Comparison of ENCODE assay signal across 8 cellular contexts in the genomic region with DNA sequence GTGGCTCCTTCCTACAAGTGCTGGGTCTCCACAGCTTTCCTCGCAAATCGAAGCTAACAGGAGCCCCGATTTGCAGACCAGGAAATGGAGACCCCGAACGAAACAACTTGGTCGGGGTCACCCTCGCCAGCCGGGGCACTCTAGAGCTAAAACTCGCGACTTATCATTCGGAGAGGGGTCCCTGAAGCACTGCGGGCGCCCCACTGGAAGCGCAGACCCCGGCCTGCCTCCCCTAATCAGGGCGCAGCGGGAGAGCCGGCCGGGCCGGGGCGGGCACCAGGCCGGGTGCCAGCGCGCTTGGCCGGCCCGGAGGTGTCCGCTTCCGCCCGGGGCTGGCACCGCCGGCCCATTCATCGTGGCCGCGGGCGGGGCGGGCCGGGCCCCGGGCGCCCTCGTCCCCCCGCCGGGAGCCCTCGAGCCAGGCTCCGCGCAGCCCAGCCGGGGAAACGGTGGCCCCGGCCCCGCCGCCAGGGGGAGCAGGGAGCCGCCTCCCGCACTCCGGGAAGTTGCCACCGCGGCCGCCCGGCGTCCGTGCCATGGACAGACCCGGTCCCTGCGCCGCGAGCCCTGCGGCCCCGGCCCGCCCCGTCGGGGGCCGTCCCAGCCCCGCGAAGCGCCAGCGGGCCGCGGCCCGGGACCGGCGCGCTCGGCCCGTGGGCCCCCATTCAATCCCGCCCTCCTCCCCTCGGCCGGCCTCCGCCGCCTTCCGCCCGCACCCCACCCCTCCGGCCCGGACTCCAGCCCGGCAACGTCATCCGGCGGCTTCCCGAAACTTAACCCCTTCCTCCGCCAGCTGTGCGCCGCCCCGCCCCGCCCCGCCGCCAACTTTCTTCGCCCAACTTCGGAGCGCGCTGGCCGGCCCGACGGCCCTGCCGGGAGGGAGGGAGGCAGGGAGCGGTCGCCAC. TPM values are rescaled to one million over a fixed set of nuclear protein-coding genes. Genes with fewer than 3 reads are reported as not detected.
DNase-seq lines count a peak whose midpoint lies in the region; ATAC-seq and TF ChIP-seq lines count a peak whose summit lies in the region.

No MANE protein-coding gene starts in this region.

- H3K4me1 ChIP-seq in left lung, result peaks cover 10 to 45% of the 10 kb centered on the region in 2 donors

- no peaks in the 10 kb centered on the region for H3K9me3 ChIP-seq in left lung

- H3K36me3 Mint-ChIP-seq in activated CD4-positive, alpha-beta T cell treated with anti-CD3 and anti-CD28 coated beads, Interleukin-2, amount 10 ng/mL, durations not matched to agents 7 days and 5 days (ENCODE audit: low read depth), result peaks cover 10% of the 10 kb centered on the region

- DNase-seq in NCI-H524 (lab: John Stamatoyannopoulos, UW) (peak; percentile 27 to 64), NCI-H524 treated with DMSO at 0.1 percent for 48 hours (lab: John Stamatoyannopoulos, UW) (no peak), NCI-H2196 (lab: John Stamatoyannopoulos, UW; ENCODE audit: unreplicated experiment) (peak; percentile 78), dedifferentiated amniotic fluid mesenchymal stem cell (ENCODE audit: extremely low spot score) (peak; percentile 64), left lung (peak; percentile 86 to 98)
- peak; percentile 77 for DNase-seq in activated CD4-positive, alpha-beta T cell treated with anti-CD3 and anti-CD28 coated beads, Interleukin-2, amount 10 ng/mL, durations not matched to agents 7 days and 5 days
- peak; percentile 68 for DNase-seq in stimulated activated CD4-positive, alpha-beta T cell treated with anti-CD3 and anti-CD28 coated beads, Interleukin-2, amount 100 ng/mL, for 4 hours (ENCODE audit: low read depth)

- peak; percentile 46 to 70 for TF ChIP-seq CTCF in left lung (IDR thresholded peaks at IDR 0.05)

- H3K9me3 Mint-ChIP-seq in activated CD4-positive, alpha-beta T cell treated with anti-CD3 and anti-CD28 coated beads, Interleukin-2, amount 10 ng/mL, durations not matched to agents 7 days and 5 days, result no peaks in the 10 kb centered on the region

- no peaks in the 10 kb centered on the region for H3K27me3 ChIP-seq in left lung

- H3K27ac ChIP-seq in left lung, result peak overlapping the region; percentile 94 to 97

- peak overlapping the region; percentile 84 for H3K27ac Mint-ChIP-seq in activated CD4-positive, alpha-beta T cell treated with anti-CD3 and anti-CD28 coated beads, Interleukin-2, amount 10 ng/mL, durations not matched to agents 7 days and 5 days

- peak overlapping the region; percentile 76 for H3K4me3 Mint-ChIP-seq in activated CD4-positive, alpha-beta T cell treated with anti-CD3 and anti-CD28 coated beads, Interleukin-2, amount 10 ng/mL, durations not matched to agents 7 days and 5 days

- POLR2A ChIA-PET in activated CD4-positive, alpha-beta T cell treated with anti-CD3 and anti-CD28 coated beads, Interleukin-2, amount 10 ng/mL, durations not matched to agents 7 days and 5 days (lab: Charles Lee), result no interaction called here

- CTCF ChIA-PET in activated CD4-positive, alpha-beta T cell treated with anti-CD3 and anti-CD28 coated beads, Interleukin-2, amount 10 ng/mL, durations not matched to agents 7 days and 5 days (lab: Charles Lee), result interaction anchor here (0.6 to 3.2 kb wide), 20 partner anchors 10 to 1169 kb away, joined by 3 to 20 read pairs (median 3); partner anchors contain the start of genes BANF2 and DSTN

- intact Hi-C loops in left lung (cut with DNase I), result loop anchor here in 1 of 2 donors (10.0 kb wide), 1 partner anchor 144 kb away; no protein-coding TSS in a partner anchor

- H3K4me1 Mint-ChIP-seq in activated CD4-positive, alpha-beta T cell treated with anti-CD3 and anti-CD28 coated beads, Interleukin-2, amount 10 ng/mL, durations not matched to agents 7 days and 5 days, result peaks cover 29% of the 10 kb centered on the region

- ATAC-seq in HG02870 (IDR thresholded peaks at IDR 0.05; ENCODE audit: unreplicated experiment), result peak; percentile 34
- peak; percentile 39 for ATAC-seq in left lung

- peak overlapping the region; percentile 62 to 73 for H3K4me3 ChIP-seq in left lung

- H3K36me3 ChIP-seq in left lung, result peaks cover 0 to 25% of the 10 kb centered on the region in 2 donors

- peaks cover 25% of the 10 kb centered on the region for H3K27me3 Mint-ChIP-seq in activated CD4-positive, alpha-beta T cell treated with anti-CD3 and anti-CD28 coated beads, Interleukin-2, amount 10 ng/mL, durations not matched to agents 7 days and 5 days

RNA-seq across cellular contexts. Expression of gene RRBP1, which starts 1.0 kb away (rescaled TPM):
- total RNA-seq in activated CD4-positive, alpha-beta T cell treated with anti-CD3 and anti-CD28 coated beads, Interleukin-2, amount 10 ng/mL, durations not matched to agents 7 days and 5 days, result 10 to 100 TPM; 50.8 to 52.1 TPM
- total RNA-seq in left lung, result 100 to 1,000 TPM; 201 to 263 TPM

RNA-seq across cellular contexts. Expression of gene BANF2, which starts 18.7 kb away (rescaled TPM):
- total RNA-seq in activated CD4-positive, alpha-beta T cell treated with anti-CD3 and anti-CD28 coated beads, Interleukin-2, amount 10 ng/mL, durations not matched to agents 7 days and 5 days, result not detected
- not detected for total RNA-seq in left lung
